Comparison of ENCODE assay signal across 1 cellular context in genomic region chr6:83442752-83443151, GRCh38.
A peak's percentile ranks its signal among the peaks of the same experiment; 100 is the strongest.
TF ChIP-seq lines count a peak whose summit lies in the region.

No MANE protein-coding gene starts in this region.

TF ChIP-seq in K562, 482 proteins besides CTCF, POLR2A, EP300 and RAD21 (continued from another document and continues in another):
- TF ChIP-seq MGA (IDR thresholded peaks at IDR 0.05) (no peak), SMARCE1 (IDR thresholded peaks at IDR 0.05) (peak; percentile 86), HMG20A (CRISPR knock-in tag; conservative IDR thresholded peaks at IDR 0.05) (0 out of 2 replicates have a peak, but pooled peaks have one; percentile 16), HINFP (tag; conservative IDR thresholded peaks at IDR 0.05; ENCODE audit: low read depth) (no peak), LEF1 (IDR thresholded peaks at IDR 0.05) (0 out of 2 replicates have a peak, but pooled peaks have one; percentile 24), CBX3 (IDR thresholded peaks at IDR 0.05; ENCODE audit: borderline replicate concordance in 1 of 2, low read length in 2 of 2) (0 out of 3 replicates have a peak, but pooled peaks of 1 of the 2 experiments have one; percentile 9), ESRRA (IDR thresholded peaks at IDR 0.05; ENCODE audit: borderline replicate concordance, low read depth) (peak; percentile 85; the same call in 1 of the 2 replicates), ZNF224 (CRISPR knock-in tag; IDR thresholded peaks at IDR 0.05) (no peak), DPF2 (IDR thresholded peaks at IDR 0.05) (peak; percentile 89), FOXO4 (CRISPR knock-in tag; IDR thresholded peaks at IDR 0.05) (no peak), NR1H2 (CRISPR knock-in tag; IDR thresholded peaks at IDR 0.05) (no peak), FIP1L1 (IDR thresholded peaks at IDR 0.05; ENCODE audit: low read depth, low read length, poor library complexity, severe bottlenecking) (no peak), ZNF3 (CRISPR knock-in tag; IDR thresholded peaks at IDR 0.05) (no peak), RBM17 (IDR thresholded peaks at IDR 0.05; ENCODE audit: borderline replicate concordance, low read depth, low read length) (no peak), ADNP (tag; IDR thresholded peaks at IDR 0.05) (no peak), FOXJ3 (CRISPR knock-in tag; IDR thresholded peaks at IDR 0.05) (no peak), CCNT2 (IDR thresholded peaks at IDR 0.05; ENCODE audit: borderline replicate concordance, extremely low read depth, insufficient read length, low read depth, low read length) (peak; percentile 50), ZNF408 (CRISPR knock-in tag; IDR thresholded peaks at IDR 0.05; ENCODE audit: low read depth) (no peak), KDM2B (CRISPR knock-in tag; IDR thresholded peaks at IDR 0.05) (no peak), RB1 (IDR thresholded peaks at IDR 0.05; ENCODE audit: low read depth) (no peak), ETS1 (conservative IDR thresholded peaks at IDR 0.05; ENCODE audit: control insufficient read depth, low read depth, low read length) (0 out of 2 replicates have a peak, but pooled peaks have one; percentile 23), CEBPG (CRISPR knock-in tag; IDR thresholded peaks at IDR 0.05) (peak; percentile 65; the same call in 1 of the 2 replicates), CEBPG (tag; conservative IDR thresholded peaks at IDR 0.05 in 1 of 2, IDR thresholded peaks at IDR 0.05 in 1 of 2) (peak; percentile 85 to 91), CBFB (CRISPR knock-in tag; IDR thresholded peaks at IDR 0.05) (peak; percentile 80; the same call in 1 of the 2 replicates), TEAD2 (tag; IDR thresholded peaks at IDR 0.05) (no peak), HDAC2 (IDR thresholded peaks at IDR 0.05) (peak; percentile 96), ZNF766 (CRISPR knock-in tag; conservative IDR thresholded peaks at IDR 0.05) (no peak), POLR2G (IDR thresholded peaks at IDR 0.05; ENCODE audit: low read depth, low read length) (no peak), VEZF1 (CRISPR knock-in tag; IDR thresholded peaks at IDR 0.05) (peak; percentile 47), AFF4 (CRISPR knock-in tag; IDR thresholded peaks at IDR 0.05) (no peak), SIRT6 (IDR thresholded peaks at IDR 0.05; ENCODE audit: low read depth, low read length) (no peak), TSHZ1 (CRISPR knock-in tag; IDR thresholded peaks at IDR 0.05) (no peak)
